19 cellular contexts compared by ENCODE assay signal in the genomic region with DNA sequence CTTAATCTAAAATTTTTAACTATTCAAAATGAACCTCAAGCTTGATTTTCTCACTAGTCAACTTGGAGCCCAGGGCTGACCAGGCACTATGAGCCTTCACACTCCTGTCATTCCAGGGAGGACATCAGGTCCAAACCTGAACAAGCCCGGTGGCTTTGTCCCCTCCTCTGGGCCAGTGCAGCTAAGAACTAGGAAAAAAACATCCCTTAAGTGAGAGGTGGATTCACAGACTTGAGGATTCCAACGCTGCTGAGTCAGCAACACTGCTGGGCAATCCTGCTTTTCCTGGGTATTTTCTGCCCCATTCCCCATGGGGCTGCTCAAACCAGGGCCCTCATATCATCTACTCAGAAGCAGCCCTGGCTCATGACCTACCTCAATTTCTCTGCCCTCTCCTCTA.
"Had no signal": no experiment of that assay in that cellular context is flagged by ENCODE, and none has a peak within 500 bp of the region (broad histone marks: within the 10 kb centered on the region; RNA-seq: fewer than 3 reads in every experiment).

No MANE protein-coding gene starts in this region.

- H3K27ac Mint-ChIP-seq: activated naive CD8-positive, alpha-beta T cell treated with anti-CD3 and anti-CD28 coated beads for 36 hours; activated T-helper 17 cell treated with anti-CD3 and anti-CD28 coated beads, Interleukin-2, amount 50 U/mL, for 72 hours; naive thymus-derived CD4-positive, alpha-beta T cell; neural progenitor cell; T-helper 1 cell treated with Interleukin-12 subunit alpha and Interleukin-12 subunit beta and Interleukin-4 antibody, amounts not matched to agents 30 μg/mL and 1 μg/mL, for 36 hours had no signal

- H3K4me2 ChIP-seq: neural progenitor cell had no signal

- H3K27ac ChIP-seq: left lung, neural progenitor cell, ovary, psoas muscle, right atrium auricular region, upper lobe of right lung had no signal

- H2AFZ ChIP-seq: neural progenitor cell had no signal

- H3K4me1 Mint-ChIP-seq: activated naive CD8-positive, alpha-beta T cell treated with anti-CD3 and anti-CD28 coated beads for 36 hours; activated T-helper 17 cell treated with anti-CD3 and anti-CD28 coated beads, Interleukin-2, amount 50 U/mL, for 72 hours had no signal

- H3K36me3 Mint-ChIP-seq: activated naive CD8-positive, alpha-beta T cell treated with anti-CD3 and anti-CD28 coated beads for 36 hours; naive thymus-derived CD4-positive, alpha-beta T cell; neural progenitor cell had no signal

- H3K27me3 ChIP-seq: ovary, right atrium auricular region had no signal

- ATAC-seq: activated T-helper 17 cell treated with anti-CD3 and anti-CD28 coated beads, Interleukin-2, amount 50 U/mL, for 72 hours; left lung; naive thymus-derived CD4-positive, alpha-beta T cell; psoas muscle; stimulated activated naive CD8-positive, alpha-beta T cell treated with anti-CD3 and anti-CD28 coated beads, Interleukin-15, Interleukin-2, amounts not matched to agents 100 U/mL and 50 U/mL, for 24 hours; upper lobe of right lung had no signal

- H3K4me1 ChIP-seq: left lung, psoas muscle, upper lobe of right lung had no signal

- DNase-seq: activated CD4-positive, CD25-positive, alpha-beta regulatory T cell treated with anti-CD3 and anti-CD28 coated beads, Interleukin-2, amount 50 U/mL, for 72 hours; activated naive CD4-positive, alpha-beta T cell; activated naive CD8-positive, alpha-beta T cell treated with anti-CD3 and anti-CD28 coated beads for 36 hours; activated T-cell treated with anti-CD3 and anti-CD28 coated beads, Interleukin-2, amount 50 U/mL, for 1 hour; effector CD4-positive, alpha-beta T cell; foreskin fibroblast; naive thymus-derived CD4-positive, alpha-beta T cell; ovary; psoas muscle; stimulated activated CD4-positive, alpha-beta T cell treated with anti-CD3 and anti-CD28 coated beads, Interleukin-12 subunit alpha, Interleukin-12 subunit beta, amount 100 ng/mL, for 4 hours; stimulated activated CD4-positive, alpha-beta T cell treated with anti-CD3 and anti-CD28 coated beads, Interleukin-4, amount 100 ng/mL, for 4 hours; stimulated activated naive CD8-positive, alpha-beta T cell treated with anti-CD3 and anti-CD28 coated beads, Interleukin-15, Interleukin-2, amounts not matched to agents 100 U/mL and 50 U/mL, for 24 hours; upper lobe of right lung had no signal

- H3K4me3 ChIP-seq: left lung, lung, neural progenitor cell, ovary, psoas muscle, right atrium auricular region, upper lobe of right lung had no signal

- H3K9me3 Mint-ChIP-seq: activated naive CD8-positive, alpha-beta T cell treated with anti-CD3 and anti-CD28 coated beads for 36 hours; activated T-helper 17 cell treated with anti-CD3 and anti-CD28 coated beads, Interleukin-2, amount 50 U/mL, for 72 hours; naive thymus-derived CD4-positive, alpha-beta T cell; T-helper 1 cell treated with Interleukin-12 subunit alpha and Interleukin-12 subunit beta and Interleukin-4 antibody, amounts not matched to agents 30 μg/mL and 1 μg/mL, for 36 hours had no signal

- H3K4me3 Mint-ChIP-seq: activated naive CD8-positive, alpha-beta T cell treated with anti-CD3 and anti-CD28 coated beads for 36 hours; activated T-helper 17 cell treated with anti-CD3 and anti-CD28 coated beads, Interleukin-2, amount 50 U/mL, for 72 hours; neural progenitor cell; T-helper 1 cell treated with Interleukin-12 subunit alpha and Interleukin-12 subunit beta and Interleukin-4 antibody, amounts not matched to agents 30 μg/mL and 1 μg/mL, for 36 hours had no signal

- H3K9ac ChIP-seq: neural progenitor cell had no signal

- H3K36me3 ChIP-seq: left lung, neural progenitor cell, ovary, right atrium auricular region, upper lobe of right lung had no signal

- H3K9me3 ChIP-seq: left lung, ovary, psoas muscle, right atrium auricular region, upper lobe of right lung had no signal
